ENCODE assay signal across 1 cellular context in genomic region chr9:132894857-132895846, GRCh38.
TF ChIP-seq lines count a peak whose summit lies in the region.

No MANE protein-coding gene starts in this region.

TF ChIP-seq in IMR-90, 13 proteins besides CTCF, POLR2A, EP300 and RAD21:
- TF ChIP-seq RFX5 (IDR thresholded peaks at IDR 0.05; ENCODE audit: low read depth, low read length), result no peak
- TF ChIP-seq ELK1 (IDR thresholded peaks at IDR 0.05; ENCODE audit: borderline replicate concordance, low read depth, low read length), result no peak
- TF ChIP-seq RCOR1 (IDR thresholded peaks at IDR 0.05; ENCODE audit: insufficient replicate concordance, low read length), result no peak
- no peak for TF ChIP-seq BHLHE40 (IDR thresholded peaks at IDR 0.05; ENCODE audit: low read depth, low read length)
- TF ChIP-seq CEBPB (IDR thresholded peaks at IDR 0.05; ENCODE audit: low read depth, low read length), result no peak
- no peak for TF ChIP-seq NFE2L2 (IDR thresholded peaks at IDR 0.05; ENCODE audit: low read depth, low read length)
- TF ChIP-seq USF2 (IDR thresholded peaks at IDR 0.05; ENCODE audit: low read depth, low read length), result no peak
- TF ChIP-seq MXI1 (IDR thresholded peaks at IDR 0.05; ENCODE audit: borderline replicate concordance, low read depth, low read length), result no peak
- no peak for TF ChIP-seq FOS (IDR thresholded peaks at IDR 0.05; ENCODE audit: low read depth, low read length)
- TF ChIP-seq MAFK (IDR thresholded peaks at IDR 0.05; ENCODE audit: low read depth, low read length), result no peak
- TF ChIP-seq MAZ (IDR thresholded peaks at IDR 0.05; ENCODE audit: borderline replicate concordance, low read depth, low read length), result no peak
- TF ChIP-seq SMC3 (IDR thresholded peaks at IDR 0.05; ENCODE audit: low read depth, low read length), result no peak
- no peak for TF ChIP-seq CHD1 (IDR thresholded peaks at IDR 0.05; ENCODE audit: low read depth, low read length)
